Comparison of ENCODE assay signal across 1 cellular context in genomic region chr13:48303331-48304131, GRCh38.
TF ChIP-seq lines count a peak whose summit lies in the region.

RB1 (plus strand) TSS chr13:48303751; CDS start chr13:48303913, 162 bp downstream.

TF ChIP-seq in HepG2, 621 proteins besides CTCF, POLR2A, EP300 and RAD21 (continued from another document and continues in another):
- TF ChIP-seq, protein P1, sequence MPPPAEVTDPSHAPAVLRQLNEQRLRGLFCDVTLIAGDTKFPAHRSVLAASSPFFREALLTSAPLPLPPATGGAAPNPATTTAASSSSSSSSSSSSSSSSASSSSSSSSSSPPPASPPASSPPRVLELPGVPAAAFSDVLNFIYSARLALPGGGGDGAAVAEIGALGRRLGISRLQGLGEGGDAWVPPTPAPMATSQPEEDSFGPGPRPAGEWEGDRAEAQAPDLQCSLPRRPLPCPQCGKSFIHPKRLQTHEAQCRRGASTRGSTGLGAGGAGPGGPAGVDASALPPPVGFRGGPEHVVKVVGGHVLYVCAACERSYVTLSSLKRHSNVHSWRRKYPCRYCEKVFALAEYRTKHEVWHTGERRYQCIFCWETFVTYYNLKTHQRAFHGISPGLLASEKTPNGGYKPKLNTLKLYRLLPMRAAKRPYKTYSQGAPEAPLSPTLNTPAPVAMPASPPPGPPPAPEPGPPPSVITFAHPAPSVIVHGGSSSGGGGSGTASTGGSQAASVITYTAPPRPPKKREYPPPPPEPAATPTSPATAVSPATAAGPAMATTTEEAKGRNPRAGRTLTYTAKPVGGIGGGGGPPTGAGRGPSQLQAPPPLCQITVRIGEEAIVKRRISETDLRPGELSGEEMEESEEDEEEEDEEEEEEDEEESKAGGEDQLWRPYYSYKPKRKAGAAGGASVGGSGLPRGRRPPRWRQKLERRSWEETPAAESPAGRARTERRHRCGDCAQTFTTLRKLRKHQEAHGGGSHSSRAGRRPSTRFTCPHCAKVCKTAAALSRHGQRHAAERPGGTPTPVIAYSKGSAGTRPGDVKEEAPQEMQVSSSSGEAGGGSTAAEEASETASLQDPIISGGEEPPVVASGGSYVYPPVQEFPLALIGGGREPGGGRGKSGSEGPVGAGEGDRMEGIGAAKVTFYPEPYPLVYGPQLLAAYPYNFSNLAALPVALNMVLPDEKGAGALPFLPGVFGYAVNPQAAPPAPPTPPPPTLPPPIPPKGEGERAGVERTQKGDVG (CRISPR knock-in tag; IDR thresholded peaks at IDR 0.05; ENCODE audit: borderline replicate concordance): no peak
- no peak for TF ChIP-seq HOXD1 (CRISPR knock-in tag; IDR thresholded peaks at IDR 0.05)
- TF ChIP-seq IKZF1 (IDR thresholded peaks at IDR 0.05): no peak
- TF ChIP-seq POGK (CRISPR knock-in tag; conservative IDR thresholded peaks at IDR 0.05): peak; percentile 77
- TF ChIP-seq CBFB (CRISPR knock-in tag; IDR thresholded peaks at IDR 0.05): peak; percentile 50; the same call in 1 of the 2 replicates
- no peak for TF ChIP-seq CBX2 (IDR thresholded peaks at IDR 0.05; ENCODE audit: low read depth, low read length)
- TF ChIP-seq CBX2 (CRISPR knock-in tag; IDR thresholded peaks at IDR 0.05; ENCODE audit: low read depth): no peak
- no peak for TF ChIP-seq PHF5A (CRISPR knock-in tag; IDR thresholded peaks at IDR 0.05; ENCODE audit: low read depth, unreplicated experiment)
- TF ChIP-seq, protein P2, sequence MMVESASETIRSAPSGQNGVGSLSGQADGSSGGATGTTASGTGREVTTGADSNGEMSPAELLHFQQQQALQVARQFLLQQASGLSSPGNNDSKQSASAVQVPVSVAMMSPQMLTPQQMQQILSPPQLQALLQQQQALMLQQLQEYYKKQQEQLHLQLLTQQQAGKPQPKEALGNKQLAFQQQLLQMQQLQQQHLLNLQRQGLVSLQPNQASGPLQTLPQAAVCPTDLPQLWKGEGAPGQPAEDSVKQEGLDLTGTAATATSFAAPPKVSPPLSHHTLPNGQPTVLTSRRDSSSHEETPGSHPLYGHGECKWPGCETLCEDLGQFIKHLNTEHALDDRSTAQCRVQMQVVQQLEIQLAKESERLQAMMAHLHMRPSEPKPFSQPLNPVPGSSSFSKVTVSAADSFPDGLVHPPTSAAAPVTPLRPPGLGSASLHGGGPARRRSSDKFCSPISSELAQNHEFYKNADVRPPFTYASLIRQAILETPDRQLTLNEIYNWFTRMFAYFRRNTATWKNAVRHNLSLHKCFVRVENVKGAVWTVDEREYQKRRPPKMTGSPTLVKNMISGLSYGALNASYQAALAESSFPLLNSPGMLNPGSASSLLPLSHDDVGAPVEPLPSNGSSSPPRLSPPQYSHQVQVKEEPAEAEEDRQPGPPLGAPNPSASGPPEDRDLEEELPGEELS (CRISPR knock-in tag; IDR thresholded peaks at IDR 0.05): no peak
- no peak for TF ChIP-seq FIP1L1 (IDR thresholded peaks at IDR 0.05; ENCODE audit: borderline replicate concordance, insufficient read depth, low read depth, low read length)
- TF ChIP-seq POLR2AphosphoS2 (IDR thresholded peaks at IDR 0.05; ENCODE audit: low read depth, low read length): no peak
- TF ChIP-seq PITX1 (CRISPR knock-in tag; IDR thresholded peaks at IDR 0.05): no peak
- peak; percentile 99 for TF ChIP-seq ZNF263 (CRISPR knock-in tag; IDR thresholded peaks at IDR 0.05)
- TF ChIP-seq ZHX2 (IDR thresholded peaks at IDR 0.05; ENCODE audit: low read depth): peak; percentile 80
- TF ChIP-seq ZHX2 (CRISPR knock-in tag; IDR thresholded peaks at IDR 0.05; ENCODE audit: borderline replicate concordance): no peak
- no peak for TF ChIP-seq ZKSCAN8 (CRISPR knock-in tag; IDR thresholded peaks at IDR 0.05; ENCODE audit: borderline replicate concordance)
- TF ChIP-seq CHD4 (IDR thresholded peaks at IDR 0.05; ENCODE audit: borderline replicate concordance, low read length): no peak
- TF ChIP-seq ZNF652 (CRISPR knock-in tag; IDR thresholded peaks at IDR 0.05; ENCODE audit: borderline replicate concordance, low read depth): no peak
- peak; percentile 78; the same call in 1 of the 2 replicates for TF ChIP-seq KDM2A (CRISPR knock-in tag; IDR thresholded peaks at IDR 0.05; ENCODE audit: borderline replicate concordance, low read depth)
- 0 out of 2 replicates have a peak, but pooled peaks have one; percentile 6 for TF ChIP-seq THAP7 (CRISPR knock-in tag; IDR thresholded peaks at IDR 0.05)
- 0 out of 2 replicates have a peak, but pooled peaks have one; percentile 6 for TF ChIP-seq ZNF580 (CRISPR knock-in tag; IDR thresholded peaks at IDR 0.05; ENCODE audit: borderline replicate concordance, low read depth)
- no peak for TF ChIP-seq TRIM24 (CRISPR knock-in tag; IDR thresholded peaks at IDR 0.05)
- no peak for TF ChIP-seq ARNTL (CRISPR knock-in tag; IDR thresholded peaks at IDR 0.05)
- peak; percentile 60; the same call in 1 of the 2 replicates for TF ChIP-seq ZZZ3 (CRISPR knock-in tag; IDR thresholded peaks at IDR 0.05; ENCODE audit: borderline replicate concordance)
- no peak for TF ChIP-seq RFX3 (CRISPR knock-in tag; IDR thresholded peaks at IDR 0.05)
- TF ChIP-seq, protein P3, sequence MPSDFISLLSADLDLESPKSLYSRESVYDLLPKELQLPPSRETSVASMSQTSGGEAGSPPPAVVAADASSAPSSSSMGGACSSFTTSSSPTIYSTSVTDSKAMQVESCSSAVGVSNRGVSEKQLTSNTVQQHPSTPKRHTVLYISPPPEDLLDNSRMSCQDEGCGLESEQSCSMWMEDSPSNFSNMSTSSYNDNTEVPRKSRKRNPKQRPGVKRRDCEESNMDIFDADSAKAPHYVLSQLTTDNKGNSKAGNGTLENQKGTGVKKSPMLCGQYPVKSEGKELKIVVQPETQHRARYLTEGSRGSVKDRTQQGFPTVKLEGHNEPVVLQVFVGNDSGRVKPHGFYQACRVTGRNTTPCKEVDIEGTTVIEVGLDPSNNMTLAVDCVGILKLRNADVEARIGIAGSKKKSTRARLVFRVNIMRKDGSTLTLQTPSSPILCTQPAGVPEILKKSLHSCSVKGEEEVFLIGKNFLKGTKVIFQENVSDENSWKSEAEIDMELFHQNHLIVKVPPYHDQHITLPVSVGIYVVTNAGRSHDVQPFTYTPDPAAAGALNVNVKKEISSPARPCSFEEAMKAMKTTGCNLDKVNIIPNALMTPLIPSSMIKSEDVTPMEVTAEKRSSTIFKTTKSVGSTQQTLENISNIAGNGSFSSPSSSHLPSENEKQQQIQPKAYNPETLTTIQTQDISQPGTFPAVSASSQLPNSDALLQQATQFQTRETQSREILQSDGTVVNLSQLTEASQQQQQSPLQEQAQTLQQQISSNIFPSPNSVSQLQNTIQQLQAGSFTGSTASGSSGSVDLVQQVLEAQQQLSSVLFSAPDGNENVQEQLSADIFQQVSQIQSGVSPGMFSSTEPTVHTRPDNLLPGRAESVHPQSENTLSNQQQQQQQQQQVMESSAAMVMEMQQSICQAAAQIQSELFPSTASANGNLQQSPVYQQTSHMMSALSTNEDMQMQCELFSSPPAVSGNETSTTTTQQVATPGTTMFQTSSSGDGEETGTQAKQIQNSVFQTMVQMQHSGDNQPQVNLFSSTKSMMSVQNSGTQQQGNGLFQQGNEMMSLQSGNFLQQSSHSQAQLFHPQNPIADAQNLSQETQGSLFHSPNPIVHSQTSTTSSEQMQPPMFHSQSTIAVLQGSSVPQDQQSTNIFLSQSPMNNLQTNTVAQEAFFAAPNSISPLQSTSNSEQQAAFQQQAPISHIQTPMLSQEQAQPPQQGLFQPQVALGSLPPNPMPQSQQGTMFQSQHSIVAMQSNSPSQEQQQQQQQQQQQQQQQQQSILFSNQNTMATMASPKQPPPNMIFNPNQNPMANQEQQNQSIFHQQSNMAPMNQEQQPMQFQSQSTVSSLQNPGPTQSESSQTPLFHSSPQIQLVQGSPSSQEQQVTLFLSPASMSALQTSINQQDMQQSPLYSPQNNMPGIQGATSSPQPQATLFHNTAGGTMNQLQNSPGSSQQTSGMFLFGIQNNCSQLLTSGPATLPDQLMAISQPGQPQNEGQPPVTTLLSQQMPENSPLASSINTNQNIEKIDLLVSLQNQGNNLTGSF (CRISPR knock-in tag; IDR thresholded peaks at IDR 0.05): 0 out of 2 replicates have a peak, but pooled peaks have one; percentile 28
- no peak; the same call in 1 of the 2 replicates for TF ChIP-seq ELF3 (CRISPR knock-in tag; IDR thresholded peaks at IDR 0.05)
- TF ChIP-seq CREBL2 (CRISPR knock-in tag; IDR thresholded peaks at IDR 0.05; ENCODE audit: borderline replicate concordance): no peak; the same call in 1 of the 2 replicates
- TF ChIP-seq, protein P4, sequence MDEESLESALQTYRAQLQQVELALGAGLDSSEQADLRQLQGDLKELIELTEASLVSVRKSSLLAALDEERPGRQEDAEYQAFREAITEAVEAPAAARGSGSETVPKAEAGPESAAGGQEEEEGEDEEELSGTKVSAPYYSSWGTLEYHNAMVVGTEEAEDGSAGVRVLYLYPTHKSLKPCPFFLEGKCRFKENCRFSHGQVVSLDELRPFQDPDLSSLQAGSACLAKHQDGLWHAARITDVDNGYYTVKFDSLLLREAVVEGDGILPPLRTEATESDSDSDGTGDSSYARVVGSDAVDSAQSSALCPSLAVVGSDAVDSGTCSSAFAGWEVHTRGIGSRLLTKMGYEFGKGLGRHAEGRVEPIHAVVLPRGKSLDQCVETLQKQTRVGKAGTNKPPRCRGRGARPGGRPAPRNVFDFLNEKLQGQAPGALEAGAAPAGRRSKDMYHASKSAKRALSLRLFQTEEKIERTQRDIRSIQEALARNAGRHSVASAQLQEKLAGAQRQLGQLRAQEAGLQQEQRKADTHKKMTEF (CRISPR knock-in tag; IDR thresholded peaks at IDR 0.05): peak; percentile 87
- no peak for TF ChIP-seq NR3C1 (CRISPR knock-in tag; IDR thresholded peaks at IDR 0.05)
- 0 out of 2 replicates have a peak, but pooled peaks have one; percentile 7 for TF ChIP-seq STAT5B (CRISPR knock-in tag; IDR thresholded peaks at IDR 0.05)
- TF ChIP-seq TAF15 (IDR thresholded peaks at IDR 0.05; ENCODE audit: low read depth, low read length, poor library complexity, severe bottlenecking): no peak
